In the genomic region with DNA sequence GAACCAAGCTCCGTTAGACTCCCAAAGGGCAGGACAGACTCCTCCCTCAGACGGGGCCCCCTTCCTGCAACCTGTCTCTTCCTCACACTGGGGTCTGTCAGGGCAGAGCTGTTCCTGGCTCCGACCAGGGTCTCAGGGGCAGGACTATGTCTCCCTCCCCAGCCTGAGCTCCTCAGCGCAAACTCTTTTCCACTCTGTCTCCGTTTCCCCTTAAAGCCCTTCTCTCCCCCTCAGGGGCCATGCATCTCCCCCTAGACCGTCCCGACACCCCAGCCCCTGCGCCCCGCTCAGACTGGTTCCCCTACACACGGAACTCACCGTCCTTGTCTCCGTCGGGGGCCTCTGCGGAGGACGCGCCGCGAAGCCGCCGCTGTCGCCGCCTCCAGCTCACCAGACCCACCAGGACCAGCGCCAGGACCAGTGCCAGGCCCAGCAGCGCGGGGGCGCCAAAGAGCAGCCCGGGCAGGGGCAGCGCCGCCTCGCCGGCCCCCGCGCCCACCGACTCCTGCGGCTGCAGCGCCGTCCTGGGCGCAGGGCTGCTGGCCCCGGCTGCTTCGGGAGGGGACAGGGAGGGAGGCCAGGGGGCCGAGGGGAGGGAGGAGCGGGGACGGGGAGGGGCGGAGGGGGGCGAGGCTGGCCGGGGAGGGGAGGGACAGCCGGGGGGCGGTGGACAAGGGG, we compare ENCODE assay signal across 8 cellular contexts. TPM values are rescaled to one million over a fixed set of nuclear protein-coding genes. Genes with fewer than 3 reads are reported as not detected.
A peak's percentile ranks its signal among the peaks of the same experiment; 100 is the strongest.
DNase-seq lines count a peak whose midpoint lies in the region; ATAC-seq, FAIRE-seq and TF ChIP-seq lines count a peak whose summit lies in the region.

No MANE protein-coding gene starts in this region.

- peak; percentile 82 to 93 (median 88) for ATAC-seq in right lobe of liver
- no peak for ATAC-seq in HG03521 (IDR thresholded peaks at IDR 0.05; ENCODE audit: unreplicated experiment)

- 0 out of 2 replicates have a peak, but pooled peaks have one; percentile 16 for TF ChIP-seq CTCF in WERI-Rb-1 (IDR thresholded peaks at IDR 0.05; ENCODE audit: low read depth, low read length)
- TF ChIP-seq CTCF in bronchial epithelial cell (IDR thresholded peaks at IDR 0.05; ENCODE audit: insufficient read depth, low read length, severe bottlenecking), result peak; percentile 84
- TF ChIP-seq CTCF in right lobe of liver (IDR thresholded peaks at IDR 0.05), result peak; percentile 72 to 79 (median 73)

- no peak for FAIRE-seq in bronchial epithelial cell (lab: Jason Lieb, UNC)

- intact Hi-C loops in right lobe of liver (cut with DNase I), result no loop called here

- TF ChIP-seq POLR2A in right lobe of liver (IDR thresholded peaks at IDR 0.05), result no peak

- peak overlapping the region; percentile 97 to 98 (median 98) for H3K27ac Mint-ChIP-seq in IgD-negative memory B cell

- 6% methylated on average over 15 of the region's 48 CpGs for WGBS in right lobe of liver (ENCODE audit: insufficient coverage, low coverage, low lambda C conversion rate, missing lambda C conversion rate)

- no peak overlapping the region for H3K27ac ChIP-seq in WERI-Rb-1
- no peak overlapping the region for H3K27ac ChIP-seq in right lobe of liver

- no peaks in the 10 kb centered on the region for H3K9me3 Mint-ChIP-seq in IgD-negative memory B cell

- DNase-seq in SKM-1 treated with dmso at 0.1 percent for 144 hours (lab: John Stamatoyannopoulos, UW; ENCODE audit: unreplicated experiment), result peak; percentile 48
- DNase-seq in SKM-1 (lab: John Stamatoyannopoulos, UW; ENCODE audit: unreplicated experiment), result no peak
- no peak for DNase-seq in WERI-Rb-1
- no peak for DNase-seq in bronchial epithelial cell (ENCODE audit: low read depth)
- peak in 2 of 3 donors; percentile 73 for DNase-seq in right lobe of liver
- peak; percentile 63 to 71 for DNase-seq in stimulated activated CD8-positive, alpha-beta memory T cell treated with anti-CD3 and anti-CD28 coated beads, Interleukin-15, amount 100 ng/mL, for 48 hours (ENCODE audit: low read depth in 2 of 2)

- no peaks in the 10 kb centered on the region for H3K36me3 ChIP-seq in WERI-Rb-1
- H3K36me3 ChIP-seq in bronchial epithelial cell (ENCODE audit: control insufficient read depth, insufficient read depth, low read length), result no peaks in the 10 kb centered on the region
- H3K36me3 ChIP-seq in right lobe of liver, result no peaks in the 10 kb centered on the region

- no peak overlapping the region for H3K4me3 ChIP-seq in WERI-Rb-1 (ENCODE audit: low read depth, low read length)
- H3K4me3 ChIP-seq in bronchial epithelial cell (ENCODE audit: low read depth, low read length), result peak overlapping the region; percentile 31
- H3K4me3 ChIP-seq in right lobe of liver, result peak overlapping the region; percentile 34 to 46 (median 41)

- H3K4me1 ChIP-seq in right lobe of liver, result peaks cover 0 to 9% (median 0%) of the 10 kb centered on the region in 4 donors

- no peaks in the 10 kb centered on the region for H3K27me3 Mint-ChIP-seq in IgD-negative memory B cell

- no peaks in the 10 kb centered on the region for H3K9me3 ChIP-seq in WERI-Rb-1 (ENCODE audit: severe bottlenecking)
- H3K9me3 ChIP-seq in right lobe of liver, result no peaks in the 10 kb centered on the region

- no peaks in the 10 kb centered on the region for H3K27me3 ChIP-seq in WERI-Rb-1 (ENCODE audit: insufficient read depth, low read depth, severe bottlenecking)
- H3K27me3 ChIP-seq in bronchial epithelial cell (ENCODE audit: control insufficient read depth, insufficient read depth, low read length), result peaks cover 8% of the 10 kb centered on the region
- H3K27me3 ChIP-seq in right lobe of liver, result no peaks in the 10 kb centered on the region

- H3K4me1 Mint-ChIP-seq in IgD-negative memory B cell, result peaks cover 37 to 45% (median 37%) of the 10 kb centered on the region in 3 donors

- H3K4me3 Mint-ChIP-seq in IgD-negative memory B cell, result peak overlapping the region; percentile 90 to 99 (median 96)

- peaks cover 11% of the 10 kb centered on the region for H3K36me3 Mint-ChIP-seq in IgD-negative memory B cell

RNA-seq across cellular contexts. Expression of a gene that starts 0.7 kb away (rescaled TPM):
- polyA plus RNA-seq in IgD-negative memory B cell, result 80.6 TPM
- total RNA-seq in bronchial epithelial cell, result under 0.01 TPM in 2 replicates
- total RNA-seq in right lobe of liver, result under 1 TPM in 4 of 6 experiments, not detected in 2; 0.04 to 0.22 (median 0.18) TPM

RNA-seq across cellular contexts. Expression of a gene that starts 11.0 kb away (rescaled TPM):
- polyA plus RNA-seq in IgD-negative memory B cell, result 1.7 TPM
- total RNA-seq in bronchial epithelial cell (not detected in 2 replicates), right lobe of liver (not detected)

RNA-seq across cellular contexts. Expression of a gene that starts 21.0 kb away (rescaled TPM):
- 28.7 TPM for polyA plus RNA-seq in IgD-negative memory B cell
- total RNA-seq in bronchial epithelial cell (1.3 and 3.5 TPM in 2 replicates), right lobe of liver (1 to 10 TPM in 2 of 6 experiments, under 1 TPM in 2, not detected in 2; 0.29 to 3.7 (median 1.8) TPM)

RNA-seq across cellular contexts. Expression of a gene that starts 43.3 kb away (rescaled TPM):
- polyA plus RNA-seq in IgD-negative memory B cell, result 0.05 TPM
- total RNA-seq in bronchial epithelial cell (under 0.01 TPM in 2 replicates), right lobe of liver (under 1 TPM in 3 of 6 experiments, not detected in 3; 0.06 to 0.16 (median 0.07) TPM)

Comparison
In these comparisons a context has a peak if more than half of its experiments do, and no peak if none do; other contexts are left out.
1. DNase-seq: peak in SKM-1 treated with dmso at 0.1 percent for 144 hours (single experiment), right lobe of liver (2 of 3) and stimulated activated CD8-positive, alpha-beta memory T cell treated with anti-CD3 and anti-CD28 coated beads, Interleukin-15, amount 100 ng/mL, for 48 hours (2 of 2); none in SKM-1 (single experiment), WERI-Rb-1 (single experiment) and bronchial epithelial cell (single experiment).
2. CTCF ChIP-seq: peak in every context shown above with its lines; median percentile 84 in bronchial epithelial cell; 73 in right lobe of liver; 16 in WERI-Rb-1.